Comparison of ENCODE assay signal across 35 cellular contexts in the genomic region with DNA sequence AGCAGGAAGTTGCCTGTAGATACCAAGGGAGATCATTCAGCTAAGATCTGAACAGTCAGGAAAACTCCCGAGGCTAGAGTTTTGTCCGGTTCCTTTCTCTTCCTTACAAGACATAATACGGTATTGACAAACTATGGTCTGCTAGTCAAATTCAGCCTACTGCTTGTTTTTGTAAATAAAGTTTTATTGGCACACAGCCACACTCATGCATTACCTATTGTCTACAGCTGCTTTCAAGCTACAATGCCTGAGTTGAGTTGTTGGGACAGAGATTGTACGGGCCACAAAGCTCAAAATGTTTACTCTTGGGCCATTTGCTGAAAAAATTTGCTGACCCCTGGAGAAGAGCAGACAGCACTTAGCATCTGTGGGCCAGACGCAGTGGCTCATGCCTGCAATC. TPM values are rescaled to one million over a fixed set of nuclear protein-coding genes. Genes with fewer than 3 reads are reported as not detected.
"Had no signal": no experiment of that assay in that cellular context is flagged by ENCODE, and none has a peak within 500 bp of the region (broad histone marks: within the 10 kb centered on the region; RNA-seq: fewer than 3 reads in every experiment).

No MANE protein-coding gene starts in this region.

- H3K4me3 Mint-ChIP-seq: memory B cell; naive B cell; natural killer cell treated with Interleukin-12 subunit alpha and Interleukin-12 subunit beta and Interleukin-15 and Interleukin-18, amount 100 ng/mL, for 72 hours; neural crest cell; stimulated activated naive CD8-positive, alpha-beta T cell treated with anti-CD3 and anti-CD28 coated beads, Interleukin-15, amount 100 ng/mL, for 72 hours had no signal

- H3K27ac ChIP-seq: esophagus muscularis mucosa, foreskin keratinocyte, gastroesophageal sphincter, heart left ventricle, hepatocyte, parathyroid adenoma, thyroid gland, vagina had no signal

- H3K9me3 ChIP-seq: esophagus muscularis mucosa, heart left ventricle, thyroid gland, vagina had no signal

- H3K36me3 ChIP-seq: esophagus muscularis mucosa, gastroesophageal sphincter, heart left ventricle, thyroid gland, vagina had no signal

- H3K27ac Mint-ChIP-seq: memory B cell; naive B cell; natural killer cell treated with Interleukin-12 subunit alpha and Interleukin-12 subunit beta and Interleukin-15 and Interleukin-18, amount 100 ng/mL, for 72 hours; progenitor cell of endocrine pancreas; stimulated activated naive CD8-positive, alpha-beta T cell treated with anti-CD3 and anti-CD28 coated beads, Interleukin-15, amount 100 ng/mL, for 72 hours had no signal

- DNase-seq: dermis blood vessel endothelial cell; effector memory CD4-positive, alpha-beta T cell; foreskin keratinocyte; heart left ventricle; kidney; naive B cell; stimulated activated CD4-positive, alpha-beta T cell treated with anti-CD3 and anti-CD28 coated beads, Interleukin-12 subunit alpha, Interleukin-12 subunit beta, amount 100 ng/mL, for 4 hours; stimulated activated CD4-positive, alpha-beta T cell treated with anti-CD3 and anti-CD28 coated beads, Interleukin-1b, Interleukin-23, amount 100 ng/mL, for 48 hours; stimulated activated CD4-positive, alpha-beta T cell treated with anti-CD3 and anti-CD28 coated beads, Interleukin-4, amount 100 ng/mL, for 1 hour; stimulated activated CD8-positive, alpha-beta memory T cell treated with anti-CD3 and anti-CD28 coated beads, Interleukin-4, amount 100 ng/mL, for 48 hours; stimulated activated naive CD4-positive, alpha-beta T cell; stimulated activated naive CD8-positive, alpha-beta T cell treated with anti-CD3 and anti-CD28 coated beads, Interleukin-15, amount 100 ng/mL, for 72 hours; thyroid gland; trophoblast cell had no signal

- H3K4me3 ChIP-seq: esophagus muscularis mucosa, gastroesophageal sphincter, heart left ventricle, hepatocyte, lung, smooth muscle cell, thyroid gland, vagina had no signal

- H3K9me3 Mint-ChIP-seq: memory B cell; naive B cell; natural killer cell treated with Interleukin-12 subunit alpha and Interleukin-12 subunit beta and Interleukin-15 and Interleukin-18, amount 100 ng/mL, for 72 hours; neural crest cell; stimulated activated naive CD8-positive, alpha-beta T cell treated with anti-CD3 and anti-CD28 coated beads, Interleukin-15, amount 100 ng/mL, for 72 hours had no signal

- H3K36me3 Mint-ChIP-seq: memory B cell; natural killer cell treated with Interleukin-12 subunit alpha and Interleukin-12 subunit beta and Interleukin-15 and Interleukin-18, amount 100 ng/mL, for 72 hours had no signal

- H2AFZ ChIP-seq: hepatocyte, parathyroid adenoma had no signal

- H3K4me1 ChIP-seq: foreskin keratinocyte, thyroid gland had no signal

- H3K79me2 ChIP-seq: hepatocyte, parathyroid adenoma had no signal

- H3K9ac ChIP-seq: parathyroid adenoma had no signal

- H3K27me3 ChIP-seq: thyroid gland had no signal

- H3K4me2 ChIP-seq: hepatocyte, smooth muscle cell had no signal

RNA-seq across cellular contexts. Expression of gene SLC1A6, which starts 2.5 kb away (rescaled TPM):
- total RNA-seq: dermis blood vessel endothelial cell; endothelial cell of umbilical vein; epithelial cell of proximal tubule; esophagus muscularis mucosa; fibroblast of lung; foreskin keratinocyte; heart left ventricle; kidney; left lobe of liver; liver; lung; natural killer cell treated with Interleukin-12 subunit alpha and Interleukin-12 subunit beta and Interleukin-15 and Interleukin-18, amount 100 ng/mL, for 72 hours; osteoblast; sciatic nerve; vagina had no signal
- polyA plus RNA-seq: endothelial cell of umbilical vein, fibroblast of lung, foreskin keratinocyte, heart left ventricle, liver, lung had no signal

RNA-seq across cellular contexts. Expression of gene OR7C2, which starts 35.8 kb away (rescaled TPM):
- total RNA-seq: dermis blood vessel endothelial cell; endothelial cell of umbilical vein; epithelial cell of proximal tubule; esophagus muscularis mucosa; fibroblast of lung; foreskin keratinocyte; gastroesophageal sphincter; heart left ventricle; hepatocyte; kidney; left lobe of liver; liver; lung; mononuclear cell; natural killer cell treated with Interleukin-12 subunit alpha and Interleukin-12 subunit beta and Interleukin-15 and Interleukin-18, amount 100 ng/mL, for 72 hours; neural crest cell; osteoblast; progenitor cell of endocrine pancreas; sciatic nerve; smooth muscle cell; temporal lobe; thyroid gland; ureter; vagina had no signal
- polyA plus RNA-seq: endothelial cell of umbilical vein, fibroblast of lung, foreskin keratinocyte, heart left ventricle, hepatocyte, liver, lung, smooth muscle cell had no signal
